16 cellular contexts compared by ENCODE assay signal in genomic region chr16:2485811-2486507, GRCh38. TPM values are rescaled to one million over a fixed set of nuclear protein-coding genes. Genes with fewer than 3 reads are reported as not detected.
A peak's percentile ranks its signal among the peaks of the same experiment; 100 is the strongest.
DNase-seq lines count a peak whose midpoint lies in the region; ATAC-seq, FAIRE-seq and TF ChIP-seq lines count a peak whose summit lies in the region.
"Had no signal": no experiment of that assay in that cellular context is flagged by ENCODE, and none has a peak within 500 bp of the region (broad histone marks: within the 10 kb centered on the region; RNA-seq: fewer than 3 reads in every experiment).

No MANE protein-coding gene starts in this region.

- no peak for FAIRE-seq in K562 (lab: Jason Lieb, UNC)
- no peak for FAIRE-seq in kidney (lab: Jason Lieb, UNC)
- FAIRE-seq in GM19239 (lab: Jason Lieb, UNC): no peak
- FAIRE-seq: RCC 7860 had no signal

- CTCF ChIA-PET in K562 (lab: Yijun Ruan, JAX; ENCODE audit: low intra/inter-chr PET ratio): no interaction called here

- TF ChIP-seq POLR2A in K562 (conservative IDR thresholded peaks at IDR 0.05): no peak

- TF ChIP-seq RAD21 in K562 (CRISPR knock-in tag; conservative IDR thresholded peaks at IDR 0.05 in 1 of 2, IDR thresholded peaks at IDR 0.05 in 1 of 2): no peak

- H2AFZ ChIP-seq in K562 (ENCODE audit: low read depth, low read length): no peak overlapping the region

- no peak for TF ChIP-seq CTCF in K562 (IDR thresholded peaks at IDR 0.05 in 2 of 3, conservative IDR thresholded peaks at IDR 0.05 in 1 of 3; ENCODE audit: insufficient read depth in 2 of 3, low read depth in 1 of 3, low read length in 3 of 3)
- TF ChIP-seq CTCF in kidney (IDR thresholded peaks at IDR 0.05; ENCODE audit: borderline replicate concordance, extremely low read depth, insufficient read depth): no peak

- no peak for TF ChIP-seq EP300 in K562 (IDR thresholded peaks at IDR 0.05; ENCODE audit: low read length)

- H3K36me3 ChIP-seq in K562 (ENCODE audit: control insufficient read depth, insufficient read depth, low read length) (peaks cover 44% of the 10 kb centered on the region; the same call in 2 of the 3 replicates), kidney (ENCODE audit: control insufficient read depth in 1 of 2, insufficient read depth in 2 of 2, low read length in 2 of 2) (peaks cover 0 to 3% of the 10 kb centered on the region in 2 donors)

- POLR2A ChIA-PET in K562 (lab: Yijun Ruan, JAX): interaction anchor here (1.0 to 1.3 kb wide), 3 partner anchors 8 to 150 kb away, joined by 3 to 7 read pairs (median 4); no protein-coding TSS in a partner anchor

- BruUV-seq in K562 (replicated peaks; lab: Mats Ljungman, UMichigan): no TSS peak

- H3K4me3 ChIP-seq in K562 (no peak overlapping the region), kidney (ENCODE audit: low read length in 2 of 2) (no peak overlapping the region)

- peaks cover 5% of the 10 kb centered on the region; the same call in 1 of the 2 replicates for H4K20me1 ChIP-seq in K562 (replicated peaks; ENCODE audit: control insufficient read depth, insufficient read depth, low read length)

- DNase-seq in Right ventricle myocardium superior (peak; percentile 38), left cardiac atrium (no peak), K562 (ENCODE audit: extremely low read depth in 1 of 4, low spot score in 3 of 4) (no peak), kidney (peak; percentile 71), GM19239 (ENCODE audit: insufficient read length, low spot score) (no peak)
- DNase-seq: Calu3; CD4-positive, alpha-beta T cell; GDM1; Kasumi-1; NCI-H187 treated with DMSO at 0.1 percent for 48 hours; NCI-H82; SIG-M5 had no signal

- H3K9ac ChIP-seq in K562 (ENCODE audit: insufficient read depth in 1 of 2, low read depth in 2 of 2, low read length in 2 of 2) (peak overlapping the region in 1 of 2 experiments; percentile 77; a peak in 2 of 4 replicates), kidney (ENCODE audit: low read length in 2 of 2) (no peak overlapping the region)

- intact Hi-C loops in Right ventricle myocardium superior (cut with DNase I) (no loop called here), left cardiac atrium (cut with DNase I) (no loop called here), K562 (cut with micrococcal nuclease) (no loop called here), kidney (cut with DNase I) (no loop called here)

- H3K9me3 ChIP-seq in K562 (replicated peaks; ENCODE audit: control insufficient read depth, insufficient read depth, low read depth, low read length) (no peaks in the 10 kb centered on the region), kidney (ENCODE audit: control insufficient read depth in 1 of 2, low read length in 2 of 2) (no peaks in the 10 kb centered on the region)

- H3K27ac ChIP-seq in K562 (ENCODE audit: extremely low read depth, low read depth, low read length): no peak overlapping the region
- H3K27ac ChIP-seq in kidney (ENCODE audit: low read depth in 2 of 2, low read length in 2 of 2): peak overlapping the region; percentile 47 to 71
- peak overlapping the region; percentile 46 for H3K27ac ChIP-seq in temporal lobe (ENCODE audit: low read depth, low read length)

- H3K79me2 ChIP-seq in K562 (ENCODE audit: control insufficient read depth, insufficient read depth, low read length): peaks cover 82% of the 10 kb centered on the region

- peaks cover 27 to 85% of the 10 kb centered on the region in 2 experiments for H3K4me1 ChIP-seq in K562 (replicated peaks in 1 of 2; ENCODE audit: control insufficient read depth in 2 of 2, insufficient read depth in 2 of 2, low read length in 2 of 2)
- peaks cover 14 to 64% of the 10 kb centered on the region in 2 donors for H3K4me1 ChIP-seq in kidney (ENCODE audit: control insufficient read depth in 1 of 2, insufficient read depth in 1 of 2, low read depth in 1 of 2, low read length in 2 of 2)

- no peaks in the 10 kb centered on the region for H3K9me1 ChIP-seq in K562 (ENCODE audit: control insufficient read depth, insufficient read depth, low read length)

- ATAC-seq in Right ventricle myocardium superior (ENCODE audit: poor library complexity) (no peak), left cardiac atrium (no peak), K562 (no peak), GM21737 (IDR thresholded peaks at IDR 0.05; ENCODE audit: unreplicated experiment) (no peak), HG03196 (IDR thresholded peaks at IDR 0.05; ENCODE audit: unreplicated experiment) (no peak)

- 96% methylated on average over 24 of the region's 33 CpGs for WGBS in K562 (ENCODE audit: insufficient coverage, low coverage, missing lambda C conversion rate)

- in situ Hi-C loops in K562 (cut with MboI): no loop called here

- no peaks in the 10 kb centered on the region for H3K27me3 ChIP-seq in K562 (ENCODE audit: control insufficient read depth in 2 of 2, insufficient read depth in 2 of 2, low read length in 2 of 2)

- H3K4me2 ChIP-seq in K562 (ENCODE audit: insufficient read depth, low read length): no peak overlapping the region

RNA-seq across cellular contexts. Expression of gene TBC1D24, which starts 11.0 kb away (rescaled TPM):
- total RNA-seq in Right ventricle myocardium superior (11.8 TPM), left cardiac atrium (10 to 100 TPM in 1 of 2 donors, 1 to 10 TPM in 1; 9.8 to 15.1 TPM), K562 (2014; rRNA removed) (7.2 and 13.4 TPM in 2 replicates), K562 (2014; rRNA removed; fragmentation: Illumina TruSeq; extraction: Trizol) (4.2 and 4.9 TPM in 2 replicates), K562 (2015; rRNA removed; fragmentation: Illumina TruSeq; extraction: Trizol) (9.1 and 11.2 TPM in 2 replicates), K562 (2021) (22.6 and 24.3 TPM in 2 replicates), kidney (25.7 TPM), temporal lobe (22.1 TPM)
- total RNA-seq in K562 (2011; cell fraction: chromatin; rRNA removed; ENCODE audit: low replicate concordance): 29.2 and 69.3 TPM in 2 replicates
- total RNA-seq in K562 (2011; cell fraction: nucleolus; rRNA removed): 36.9 and 38.2 TPM in 2 replicates
- total RNA-seq in K562 (2011; cell fraction: nucleoplasm; rRNA removed): 27.0 and 36.9 TPM in 2 replicates
- polyA plus RNA-seq in K562 (2011; rRNA removed) (5.7 and 9.4 TPM in 2 replicates), K562 (2014; fragmentation: Illumina TruSeq; extraction: Trizol) (7.2 and 9.4 TPM in 2 replicates), K562 (2014; fragmentation: Nextera tagmentation; extraction: Ambion mirVana) (1 to 10 TPM; 1.7 to 4.2 TPM), K562 (2014; rRNA removed) (8.3 and 9.3 TPM in 2 replicates), kidney (ENCODE audit: insufficient read depth, low read depth, low replicate concordance) (23.9 TPM)
- polyA plus RNA-seq in K562 (2011; cell fraction: cytosol; rRNA removed): 7.1 and 12.3 TPM in 2 replicates
- 22.9 and 34.2 TPM in 2 replicates for polyA plus RNA-seq in K562 (2011; cell fraction: nucleus; rRNA removed)
- polyA plus RNA-seq in K562 (2012): 8.5 and 9.1 TPM in 2 replicates
- 6.5 and 9.7 TPM in 2 replicates for polyA minus RNA-seq in K562 (2011; rRNA and poly(A)+ RNA removed)
- polyA minus RNA-seq in K562 (2011; cell fraction: cytosol; rRNA and poly(A)+ RNA removed): 13.1 and 14.3 TPM in 2 replicates
- polyA minus RNA-seq in K562 (2011; cell fraction: nucleus; rRNA and poly(A)+ RNA removed): 12.5 and 15.3 TPM in 2 replicates

RNA-seq across cellular contexts. Expression of gene NTN3, which starts 14.9 kb away (rescaled TPM):
- total RNA-seq in Right ventricle myocardium superior (0.19 TPM), left cardiac atrium (under 1 TPM; 0.39 to 0.65 TPM), K562 (2014; rRNA removed) (not detected in 2 replicates), K562 (2014; rRNA removed; fragmentation: Illumina TruSeq; extraction: Trizol) (not detected in 2 replicates), K562 (2015; rRNA removed; fragmentation: Illumina TruSeq; extraction: Trizol) (not detected in 2 replicates), K562 (2021) (not detected in 2 replicates), kidney (0.28 TPM), temporal lobe (3.2 TPM)
- 0.42 TPM in 1 of 2 replicates, not detected in the other for total RNA-seq in K562 (2011; cell fraction: chromatin; rRNA removed; ENCODE audit: low replicate concordance)
- total RNA-seq in K562 (2011; cell fraction: nucleolus; rRNA removed): 0.13 and 0.17 TPM in 2 replicates
- total RNA-seq in K562 (2011; cell fraction: nucleoplasm; rRNA removed): not detected in 2 replicates
- polyA plus RNA-seq in K562 (2011; rRNA removed) (not detected in 2 replicates), K562 (2014; fragmentation: Illumina TruSeq; extraction: Trizol) (not detected in 2 replicates), K562 (2014; fragmentation: Nextera tagmentation; extraction: Ambion mirVana) (not detected), K562 (2014; rRNA removed) (not detected in 2 replicates), kidney (ENCODE audit: insufficient read depth, low read depth, low replicate concordance) (not detected)
- polyA plus RNA-seq in K562 (2011; cell fraction: cytosol; rRNA removed): not detected in 2 replicates
- polyA plus RNA-seq in K562 (2011; cell fraction: nucleus; rRNA removed): not detected in 2 replicates
- 0.07 and 0.08 TPM in 2 replicates for polyA plus RNA-seq in K562 (2012)
- not detected in 2 replicates for polyA minus RNA-seq in K562 (2011; rRNA and poly(A)+ RNA removed)
- polyA minus RNA-seq in K562 (2011; cell fraction: cytosol; rRNA and poly(A)+ RNA removed): not detected in 2 replicates
- polyA minus RNA-seq in K562 (2011; cell fraction: nucleus; rRNA and poly(A)+ RNA removed): not detected in 2 replicates
- total RNA-seq: Calu3; CD4-positive, alpha-beta T cell had no signal

RNA-seq across cellular contexts. Expression of gene TEDC2, which starts 26.1 kb away (rescaled TPM):
- 1.0 TPM for total RNA-seq in Right ventricle myocardium superior
- 1 to 10 TPM in 1 of 2 donors, under 1 TPM in 1; 0.47 to 2.8 TPM for total RNA-seq in left cardiac atrium
- total RNA-seq in K562 (2011; cell fraction: chromatin; rRNA removed; ENCODE audit: low replicate concordance): 28.4 and 114 TPM in 2 replicates
- 102 and 124 TPM in 2 replicates for total RNA-seq in K562 (2011; cell fraction: nucleolus; rRNA removed)
- 40.8 and 51.4 TPM in 2 replicates for total RNA-seq in K562 (2011; cell fraction: nucleoplasm; rRNA removed)
- total RNA-seq in K562 (2014; rRNA removed): 50.2 and 66.0 TPM in 2 replicates
- total RNA-seq in K562 (2014; rRNA removed; fragmentation: Illumina TruSeq; extraction: Trizol): 6.4 and 11.6 TPM in 2 replicates
- 25.8 and 28.4 TPM in 2 replicates for total RNA-seq in K562 (2015; rRNA removed; fragmentation: Illumina TruSeq; extraction: Trizol)
- total RNA-seq in K562 (2021): 43.0 and 46.1 TPM in 2 replicates
- polyA plus RNA-seq in K562 (2011; rRNA removed): 11.5 and 19.7 TPM in 2 replicates
- 12.4 and 30.6 TPM in 2 replicates for polyA plus RNA-seq in K562 (2011; cell fraction: cytosol; rRNA removed)
- 115 and 152 TPM in 2 replicates for polyA plus RNA-seq in K562 (2011; cell fraction: nucleus; rRNA removed)
- polyA plus RNA-seq in K562 (2012): 25.5 and 36.0 TPM in 2 replicates
- 17.6 and 21.1 TPM in 2 replicates for polyA plus RNA-seq in K562 (2014; fragmentation: Illumina TruSeq; extraction: Trizol)
- 1 to 10 TPM in 1 of 2 experiments, under 1 TPM in 1; 0.75 to 2.2 TPM for polyA plus RNA-seq in K562 (2014; fragmentation: Nextera tagmentation; extraction: Ambion mirVana)
- 46.1 and 57.0 TPM in 2 replicates for polyA plus RNA-seq in K562 (2014; rRNA removed)
- 3.6 and 6.3 TPM in 2 replicates for polyA minus RNA-seq in K562 (2011; rRNA and poly(A)+ RNA removed)
- polyA minus RNA-seq in K562 (2011; cell fraction: cytosol; rRNA and poly(A)+ RNA removed): 5.9 and 8.8 TPM in 2 replicates
- 44.7 and 53.2 TPM in 2 replicates for polyA minus RNA-seq in K562 (2011; cell fraction: nucleus; rRNA and poly(A)+ RNA removed)
- total RNA-seq in kidney: 1.4 TPM
- polyA plus RNA-seq in kidney (ENCODE audit: insufficient read depth, low read depth, low replicate concordance): 1.7 TPM
- 3.9 TPM for total RNA-seq in temporal lobe

RNA-seq across cellular contexts. Expression of gene ATP6V0C, which starts 27.8 kb away (rescaled TPM):
- total RNA-seq in Right ventricle myocardium superior: 129 TPM
- 100 to 1,000 TPM; 162 to 197 TPM for total RNA-seq in left cardiac atrium
- 30.3 and 91.0 TPM in 2 replicates for total RNA-seq in K562 (2011; cell fraction: chromatin; rRNA removed; ENCODE audit: low replicate concordance)
- 132 and 138 TPM in 2 replicates for total RNA-seq in K562 (2011; cell fraction: nucleolus; rRNA removed)
- total RNA-seq in K562 (2011; cell fraction: nucleoplasm; rRNA removed): 102 and 104 TPM in 2 replicates
- 28.4 and 48.6 TPM in 2 replicates for total RNA-seq in K562 (2014; rRNA removed)
- total RNA-seq in K562 (2014; rRNA removed; fragmentation: Illumina TruSeq; extraction: Trizol): 10.2 and 10.8 TPM in 2 replicates
- 22.7 and 24.3 TPM in 2 replicates for total RNA-seq in K562 (2015; rRNA removed; fragmentation: Illumina TruSeq; extraction: Trizol)
- total RNA-seq in K562 (2021): 213 and 228 TPM in 2 replicates
- polyA plus RNA-seq in K562 (2011; rRNA removed): 7.1 and 14.1 TPM in 2 replicates
- 28.4 and 49.5 TPM in 2 replicates for polyA plus RNA-seq in K562 (2011; cell fraction: cytosol; rRNA removed)
- 18.4 and 28.6 TPM in 2 replicates for polyA plus RNA-seq in K562 (2011; cell fraction: nucleus; rRNA removed)
- polyA plus RNA-seq in K562 (2012): 228 and 237 TPM in 2 replicates
- 44.5 and 83.3 TPM in 2 replicates for polyA plus RNA-seq in K562 (2014; fragmentation: Illumina TruSeq; extraction: Trizol)
- 1 to 10 TPM; 2.9 to 5.2 TPM for polyA plus RNA-seq in K562 (2014; fragmentation: Nextera tagmentation; extraction: Ambion mirVana)
- polyA plus RNA-seq in K562 (2014; rRNA removed): 63.0 and 66.3 TPM in 2 replicates
- 4.5 and 5.5 TPM in 2 replicates for polyA minus RNA-seq in K562 (2011; rRNA and poly(A)+ RNA removed)
- 81.8 and 143 TPM in 2 replicates for polyA minus RNA-seq in K562 (2011; cell fraction: cytosol; rRNA and poly(A)+ RNA removed)
- 8.2 and 10.8 TPM in 2 replicates for polyA minus RNA-seq in K562 (2011; cell fraction: nucleus; rRNA and poly(A)+ RNA removed)
- 303 TPM for total RNA-seq in kidney
- polyA plus RNA-seq in kidney (ENCODE audit: insufficient read depth, low read depth, low replicate concordance): 520 TPM
- 14.8 TPM for total RNA-seq in temporal lobe

RNA-seq across cellular contexts. Expression of gene AMDHD2, which starts 34.2 kb away (rescaled TPM):
- 13.4 TPM for total RNA-seq in Right ventricle myocardium superior
- total RNA-seq in left cardiac atrium: 10 to 100 TPM; 15.8 to 21.8 TPM
- total RNA-seq in K562 (2011; cell fraction: chromatin; rRNA removed; ENCODE audit: low replicate concordance): 56.1 and 256 TPM in 2 replicates
- total RNA-seq in K562 (2011; cell fraction: nucleolus; rRNA removed): 207 and 245 TPM in 2 replicates
- total RNA-seq in K562 (2011; cell fraction: nucleoplasm; rRNA removed): 104 and 109 TPM in 2 replicates
- total RNA-seq in K562 (2014; rRNA removed): 39.5 and 48.7 TPM in 2 replicates
- 2.0 and 3.6 TPM in 2 replicates for total RNA-seq in K562 (2014; rRNA removed; fragmentation: Illumina TruSeq; extraction: Trizol)
- 23.0 and 24.9 TPM in 2 replicates for total RNA-seq in K562 (2015; rRNA removed; fragmentation: Illumina TruSeq; extraction: Trizol)
- total RNA-seq in K562 (2021): 42.3 and 55.1 TPM in 2 replicates
- 11.7 and 19.0 TPM in 2 replicates for polyA plus RNA-seq in K562 (2011; rRNA removed)
- polyA plus RNA-seq in K562 (2011; cell fraction: cytosol; rRNA removed): 12.6 and 34.7 TPM in 2 replicates
- 186 and 323 TPM in 2 replicates for polyA plus RNA-seq in K562 (2011; cell fraction: nucleus; rRNA removed)
- polyA plus RNA-seq in K562 (2012): 37.8 and 57.1 TPM in 2 replicates
- polyA plus RNA-seq in K562 (2014; fragmentation: Illumina TruSeq; extraction: Trizol): 10.1 and 18.1 TPM in 2 replicates
- polyA plus RNA-seq in K562 (2014; fragmentation: Nextera tagmentation; extraction: Ambion mirVana): under 1 TPM in 1 of 2 experiments, not detected in 1; 0.38 TPM
- polyA plus RNA-seq in K562 (2014; rRNA removed): 54.4 and 56.9 TPM in 2 replicates
- polyA minus RNA-seq in K562 (2011; rRNA and poly(A)+ RNA removed): 2.0 and 5.0 TPM in 2 replicates
- polyA minus RNA-seq in K562 (2011; cell fraction: cytosol; rRNA and poly(A)+ RNA removed): 11.7 and 14.9 TPM in 2 replicates
- 48.8 and 59.8 TPM in 2 replicates for polyA minus RNA-seq in K562 (2011; cell fraction: nucleus; rRNA and poly(A)+ RNA removed)
- total RNA-seq in kidney: 52.1 TPM
- polyA plus RNA-seq in kidney (ENCODE audit: insufficient read depth, low read depth, low replicate concordance): 51.8 TPM
- 9.6 TPM for total RNA-seq in temporal lobe

Comparison
In these comparisons a context has a peak if more than half of its experiments do, and no peak if none do; other contexts are left out.
1. DNase-seq: peak in Right ventricle myocardium superior (single experiment) and kidney (single experiment); none in left cardiac atrium (single experiment), K562 (0 of 4) and GM19239 (single experiment).